ENCODE assay signal across 17 cellular contexts in genomic region chr7:151806938-151807775, GRCh38.
"Had no signal": no experiment of that assay in that cellular context is flagged by ENCODE, and none has a peak within 500 bp of the region (broad histone marks: within the 10 kb centered on the region; RNA-seq: fewer than 3 reads in every experiment).

No MANE protein-coding gene starts in this region.

- H3K9ac ChIP-seq: neural progenitor cell had no signal

- H3K9me3 ChIP-seq: ovary, suprapubic skin had no signal

- H3K27ac Mint-ChIP-seq: activated naive CD4-positive, alpha-beta T cell treated with anti-CD3 and anti-CD28 coated beads for 36 hours; activated naive CD8-positive, alpha-beta T cell treated with anti-CD3 and anti-CD28 coated beads, Interleukin-2, amount 50 U/mL, for 24 hours; mesothelial cell of epicardium; neural progenitor cell had no signal

- H3K9me3 Mint-ChIP-seq: activated naive CD4-positive, alpha-beta T cell treated with anti-CD3 and anti-CD28 coated beads for 36 hours; activated naive CD8-positive, alpha-beta T cell treated with anti-CD3 and anti-CD28 coated beads, Interleukin-2, amount 50 U/mL, for 24 hours; activated T-helper 17 cell treated with anti-CD3 and anti-CD28 coated beads, Interleukin-2, amount 50 U/mL, for 72 hours; mesothelial cell of epicardium; neural progenitor cell had no signal

- H2AFZ ChIP-seq: neural progenitor cell had no signal

- H3K36me3 Mint-ChIP-seq: mesothelial cell of epicardium, neural progenitor cell had no signal

- H3K27me3 Mint-ChIP-seq: activated naive CD8-positive, alpha-beta T cell treated with anti-CD3 and anti-CD28 coated beads, Interleukin-2, amount 50 U/mL, for 24 hours; activated T-helper 17 cell treated with anti-CD3 and anti-CD28 coated beads, Interleukin-2, amount 50 U/mL, for 72 hours had no signal

- H3K27ac ChIP-seq: neural progenitor cell, ovary, suprapubic skin had no signal

- H3K4me3 ChIP-seq: dorsolateral prefrontal cortex, neural progenitor cell, ovary, suprapubic skin had no signal

- DNase-seq: activated CD4-positive, alpha-beta T cell treated with anti-CD3 and anti-CD28 coated beads, Interleukin-2, amount 50 U/mL, for 48 hours; activated naive CD4-positive, alpha-beta T cell treated with anti-CD3 and anti-CD28 coated beads for 36 hours; activated naive CD8-positive, alpha-beta T cell treated with anti-CD3 and anti-CD28 coated beads, Interleukin-2, amount 50 U/mL, for 24 hours; erythroblast; hypothalamus; left ventricle myocardium superior; stimulated activated CD4-positive, alpha-beta T cell treated with anti-CD3 and anti-CD28 coated beads, Interleukin-4, amount 100 ng/mL, for 4 hours; stimulated activated CD8-positive, alpha-beta memory T cell treated with anti-CD3 and anti-CD28 coated beads, Interleukin-4, amount 100 ng/mL, for 48 hours; stimulated activated naive CD8-positive, alpha-beta T cell treated with anti-CD3 and anti-CD28 coated beads, Interleukin-15, Interleukin-2, amounts not matched to agents 100 U/mL and 50 U/mL, for 24 hours had no signal

- H3K4me1 Mint-ChIP-seq: activated naive CD8-positive, alpha-beta T cell treated with anti-CD3 and anti-CD28 coated beads, Interleukin-2, amount 50 U/mL, for 24 hours; activated T-helper 17 cell treated with anti-CD3 and anti-CD28 coated beads, Interleukin-2, amount 50 U/mL, for 72 hours had no signal

- FAIRE-seq: astrocyte, bronchial epithelial cell had no signal

- ATAC-seq: activated naive CD8-positive, alpha-beta T cell treated with anti-CD3 and anti-CD28 coated beads, Interleukin-2, amount 50 U/mL, for 24 hours; activated T-helper 17 cell treated with anti-CD3 and anti-CD28 coated beads, Interleukin-2, amount 50 U/mL, for 72 hours; left ventricle myocardium superior; stimulated activated naive CD8-positive, alpha-beta T cell treated with anti-CD3 and anti-CD28 coated beads, Interleukin-15, Interleukin-2, amounts not matched to agents 100 U/mL and 50 U/mL, for 24 hours had no signal

- H3K36me3 ChIP-seq: neural progenitor cell, ovary, suprapubic skin had no signal

- H3K27me3 ChIP-seq: dorsolateral prefrontal cortex, neural progenitor cell, ovary, suprapubic skin had no signal

- H3K4me1 ChIP-seq: neural progenitor cell had no signal

- H3K4me2 ChIP-seq: neural progenitor cell had no signal

- H3K4me3 Mint-ChIP-seq: activated naive CD4-positive, alpha-beta T cell treated with anti-CD3 and anti-CD28 coated beads for 36 hours; activated naive CD8-positive, alpha-beta T cell treated with anti-CD3 and anti-CD28 coated beads, Interleukin-2, amount 50 U/mL, for 24 hours; activated T-helper 17 cell treated with anti-CD3 and anti-CD28 coated beads, Interleukin-2, amount 50 U/mL, for 72 hours; mesothelial cell of epicardium; neural progenitor cell had no signal
